ENCODE assay signal across 8 cellular contexts in genomic region chr4:3073158-3074077, GRCh38. TPM values are rescaled to one million over a fixed set of nuclear protein-coding genes. Genes with fewer than 3 reads are reported as not detected.
DNase-seq lines count a peak whose midpoint lies in the region; ATAC-seq and TF ChIP-seq lines count a peak whose summit lies in the region.

No MANE protein-coding gene starts in this region.

- H3K4me1 Mint-ChIP-seq in T-helper 17 cell, result peaks cover 16% of the 10 kb centered on the region

- intact Hi-C loops in left ventricle myocardium inferior (cut with micrococcal nuclease), result no loop called here

- H3K27me3 ChIP-seq in left ventricle myocardium inferior (ENCODE audit: low read depth), result no peaks in the 10 kb centered on the region

- H3K27ac ChIP-seq in left ventricle myocardium inferior (replicated peaks) (peak overlapping the region; percentile 76), skin epidermis (peak overlapping the region; percentile 3 to 94 (median 69))

- H3K4me3 Mint-ChIP-seq in T-helper 17 cell, result peak overlapping the region; percentile 19

- H3K27ac Mint-ChIP-seq in T-helper 17 cell, result no peak overlapping the region

- no peaks in the 10 kb centered on the region for H3K36me3 ChIP-seq in left ventricle myocardium inferior

- peak; percentile 58 for DNase-seq in NCI-H2227 (lab: John Stamatoyannopoulos, UW; ENCODE audit: unreplicated experiment)
- no peak for DNase-seq in NCI-H2227 treated with DMSO at 0.1 percent for 48 hours (lab: John Stamatoyannopoulos, UW)
- DNase-seq in T-helper 17 cell, result peak in 1 of 3 donors; percentile 21
- DNase-seq in left ventricle myocardium inferior, result peak; percentile 23
- no peak for DNase-seq in stimulated activated naive CD4-positive, alpha-beta T cell treated with Interleukin-2 at 50 U/mL for 16 hours (lab: John Stamatoyannopoulos, UW)
- no peak for DNase-seq in stimulated activated CD4-positive, alpha-beta T cell treated with anti-CD3 and anti-CD28 coated beads, Interleukin-4, amount 100 ng/mL, for 24 hours

- TF ChIP-seq CTCF in left ventricle myocardium inferior (IDR thresholded peaks at IDR 0.05; ENCODE audit: borderline replicate concordance), result peak; percentile 9

- H3K4me1 ChIP-seq in left ventricle myocardium inferior, result peaks cover 39% of the 10 kb centered on the region

- no peaks in the 10 kb centered on the region for H3K36me3 Mint-ChIP-seq in T-helper 17 cell (ENCODE audit: low read depth)

- H3K9me3 ChIP-seq in T-helper 17 cell (ENCODE audit: control insufficient read depth, low read length, poor library complexity, severe bottlenecking) (no peaks in the 10 kb centered on the region), left ventricle myocardium inferior (replicated peaks) (no peaks in the 10 kb centered on the region)

- no peaks in the 10 kb centered on the region for H3K27me3 Mint-ChIP-seq in T-helper 17 cell

- ATAC-seq in HG02970 (IDR thresholded peaks at IDR 0.05; ENCODE audit: low FRiP score, unreplicated experiment), result peak; percentile 27
- ATAC-seq in T-helper 17 cell, result no peak

- H3K4me3 ChIP-seq in left ventricle myocardium inferior, result peak overlapping the region; percentile 85
- peak overlapping the region; percentile 68 to 95 (median 72) for H3K4me3 ChIP-seq in skin epidermis

RNA-seq across cellular contexts. Expression of gene HTT-AS, which starts 0.9 kb away (rescaled TPM):
- total RNA-seq in T-helper 17 cell, result not detected
- not detected for total RNA-seq in left ventricle myocardium inferior

RNA-seq across cellular contexts. Expression of gene HTT, which starts 1.1 kb away (rescaled TPM):
- total RNA-seq in T-helper 17 cell, result 10 to 100 TPM; 83.9 to 89.9 TPM
- 20.0 TPM for total RNA-seq in left ventricle myocardium inferior

Comparison
In these comparisons a context has a peak if more than half of its experiments do, and no peak if none do; other contexts are left out.
1. DNase-seq: peak in NCI-H2227 (single experiment) and left ventricle myocardium inferior (single experiment); none in NCI-H2227 treated with DMSO at 0.1 percent for 48 hours (single experiment), stimulated activated naive CD4-positive, alpha-beta T cell treated with Interleukin-2 at 50 U/mL for 16 hours (single experiment) and stimulated activated CD4-positive, alpha-beta T cell treated with anti-CD3 and anti-CD28 coated beads, Interleukin-4, amount 100 ng/mL, for 24 hours (single experiment).